Comparison of ENCODE assay signal across 21 cellular contexts in genomic region chr15:69565066-69565465, GRCh38.
"Had no signal": no experiment of that assay in that cellular context is flagged by ENCODE, and none has a peak within 500 bp of the region (broad histone marks: within the 10 kb centered on the region; RNA-seq: fewer than 3 reads in every experiment).

No MANE protein-coding gene starts in this region.

- H3K4me1 ChIP-seq: colonic mucosa, gastroesophageal sphincter, heart left ventricle, left lung, lower lobe of right lung had no signal

- H3K27ac ChIP-seq: colonic mucosa, dorsolateral prefrontal cortex, epithelial cell of prostate, esophagus squamous epithelium, gastroesophageal sphincter, heart left ventricle, hepatocyte, left lung, lower lobe of right lung had no signal

- DNase-seq: colonic mucosa; cortex of kidney; dorsolateral prefrontal cortex; effector CD4-positive, alpha-beta T cell; effector memory CD4-positive, alpha-beta T cell; erythroblast; esophagus squamous epithelium; foreskin fibroblast; heart left ventricle; hypothalamus; left cardiac atrium; left lung; left ventricle myocardium superior; lower lobe of right lung; mesenchymal stem cell; naive thymus-derived CD4-positive, alpha-beta T cell; natural killer cell had no signal

- H3K27me3 ChIP-seq: colonic mucosa, dorsolateral prefrontal cortex, gastroesophageal sphincter, left lung had no signal

- ATAC-seq: esophagus mucosa; gastroesophageal sphincter; heart left ventricle; left cardiac atrium; left lung; left ventricle myocardium superior; lower lobe of right lung; naive thymus-derived CD4-positive, alpha-beta T cell; natural killer cell had no signal
